2 cellular contexts compared by ENCODE assay signal in the genomic region with DNA sequence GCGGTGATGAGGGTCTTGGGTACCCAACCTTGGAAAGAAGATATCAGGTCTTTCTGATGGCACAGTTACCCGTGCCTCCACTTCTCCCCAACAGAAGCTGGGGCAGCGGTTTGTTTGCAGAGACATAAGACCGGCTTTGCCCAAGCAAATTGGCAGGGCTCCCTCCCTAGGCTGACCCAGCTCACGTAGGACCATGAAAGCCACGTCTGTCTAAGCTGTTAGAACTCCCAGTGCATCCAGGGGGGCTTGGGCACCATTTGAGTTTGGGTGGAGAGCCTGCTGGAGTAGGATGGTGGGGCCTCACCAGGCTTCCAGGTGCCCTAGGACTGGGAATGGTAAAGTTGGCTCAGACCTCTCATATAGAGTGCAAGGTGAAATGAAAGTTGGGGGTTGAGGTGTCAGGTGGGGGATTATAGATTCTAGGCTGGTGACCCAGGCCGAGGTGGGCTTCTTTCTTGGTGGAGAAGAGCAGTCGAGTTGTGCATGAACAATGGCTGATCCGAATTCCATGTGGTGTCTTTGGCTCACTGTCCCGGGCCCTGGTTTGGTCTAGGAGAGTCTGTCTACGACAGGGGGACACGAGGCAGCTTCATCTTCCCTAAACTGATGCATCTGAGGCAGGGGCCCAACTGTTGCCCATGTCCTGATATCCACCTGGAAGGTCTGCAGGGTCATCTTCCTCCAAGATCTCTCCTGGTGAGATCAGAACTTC.
TF ChIP-seq lines count a peak whose summit lies in the region.

No MANE protein-coding gene starts in this region.

TF ChIP-seq in GM23338, 12 proteins besides CTCF, POLR2A, EP300 and RAD21:
- TF ChIP-seq ZNF114 (CRISPR knock-in tag; IDR thresholded peaks at IDR 0.05) (no peak), EZH2 (IDR thresholded peaks at IDR 0.05; ENCODE audit: low read depth, unreplicated experiment) (no peak), NANOG (IDR thresholded peaks at IDR 0.05; ENCODE audit: borderline replicate concordance) (no peak), CREB1 (CRISPR knock-in tag; IDR thresholded peaks at IDR 0.05; ENCODE audit: low read depth) (no peak), POLR2AphosphoS5 (IDR thresholded peaks at IDR 0.05; ENCODE audit: low read depth) (no peak)
- TF ChIP-seq, protein P1, sequence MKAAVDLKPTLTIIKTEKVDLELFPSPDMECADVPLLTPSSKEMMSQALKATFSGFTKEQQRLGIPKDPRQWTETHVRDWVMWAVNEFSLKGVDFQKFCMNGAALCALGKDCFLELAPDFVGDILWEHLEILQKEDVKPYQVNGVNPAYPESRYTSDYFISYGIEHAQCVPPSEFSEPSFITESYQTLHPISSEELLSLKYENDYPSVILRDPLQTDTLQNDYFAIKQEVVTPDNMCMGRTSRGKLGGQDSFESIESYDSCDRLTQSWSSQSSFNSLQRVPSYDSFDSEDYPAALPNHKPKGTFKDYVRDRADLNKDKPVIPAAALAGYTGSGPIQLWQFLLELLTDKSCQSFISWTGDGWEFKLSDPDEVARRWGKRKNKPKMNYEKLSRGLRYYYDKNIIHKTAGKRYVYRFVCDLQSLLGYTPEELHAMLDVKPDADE (IDR thresholded peaks at IDR 0.05), result no peak
- TF ChIP-seq, protein P2, sequence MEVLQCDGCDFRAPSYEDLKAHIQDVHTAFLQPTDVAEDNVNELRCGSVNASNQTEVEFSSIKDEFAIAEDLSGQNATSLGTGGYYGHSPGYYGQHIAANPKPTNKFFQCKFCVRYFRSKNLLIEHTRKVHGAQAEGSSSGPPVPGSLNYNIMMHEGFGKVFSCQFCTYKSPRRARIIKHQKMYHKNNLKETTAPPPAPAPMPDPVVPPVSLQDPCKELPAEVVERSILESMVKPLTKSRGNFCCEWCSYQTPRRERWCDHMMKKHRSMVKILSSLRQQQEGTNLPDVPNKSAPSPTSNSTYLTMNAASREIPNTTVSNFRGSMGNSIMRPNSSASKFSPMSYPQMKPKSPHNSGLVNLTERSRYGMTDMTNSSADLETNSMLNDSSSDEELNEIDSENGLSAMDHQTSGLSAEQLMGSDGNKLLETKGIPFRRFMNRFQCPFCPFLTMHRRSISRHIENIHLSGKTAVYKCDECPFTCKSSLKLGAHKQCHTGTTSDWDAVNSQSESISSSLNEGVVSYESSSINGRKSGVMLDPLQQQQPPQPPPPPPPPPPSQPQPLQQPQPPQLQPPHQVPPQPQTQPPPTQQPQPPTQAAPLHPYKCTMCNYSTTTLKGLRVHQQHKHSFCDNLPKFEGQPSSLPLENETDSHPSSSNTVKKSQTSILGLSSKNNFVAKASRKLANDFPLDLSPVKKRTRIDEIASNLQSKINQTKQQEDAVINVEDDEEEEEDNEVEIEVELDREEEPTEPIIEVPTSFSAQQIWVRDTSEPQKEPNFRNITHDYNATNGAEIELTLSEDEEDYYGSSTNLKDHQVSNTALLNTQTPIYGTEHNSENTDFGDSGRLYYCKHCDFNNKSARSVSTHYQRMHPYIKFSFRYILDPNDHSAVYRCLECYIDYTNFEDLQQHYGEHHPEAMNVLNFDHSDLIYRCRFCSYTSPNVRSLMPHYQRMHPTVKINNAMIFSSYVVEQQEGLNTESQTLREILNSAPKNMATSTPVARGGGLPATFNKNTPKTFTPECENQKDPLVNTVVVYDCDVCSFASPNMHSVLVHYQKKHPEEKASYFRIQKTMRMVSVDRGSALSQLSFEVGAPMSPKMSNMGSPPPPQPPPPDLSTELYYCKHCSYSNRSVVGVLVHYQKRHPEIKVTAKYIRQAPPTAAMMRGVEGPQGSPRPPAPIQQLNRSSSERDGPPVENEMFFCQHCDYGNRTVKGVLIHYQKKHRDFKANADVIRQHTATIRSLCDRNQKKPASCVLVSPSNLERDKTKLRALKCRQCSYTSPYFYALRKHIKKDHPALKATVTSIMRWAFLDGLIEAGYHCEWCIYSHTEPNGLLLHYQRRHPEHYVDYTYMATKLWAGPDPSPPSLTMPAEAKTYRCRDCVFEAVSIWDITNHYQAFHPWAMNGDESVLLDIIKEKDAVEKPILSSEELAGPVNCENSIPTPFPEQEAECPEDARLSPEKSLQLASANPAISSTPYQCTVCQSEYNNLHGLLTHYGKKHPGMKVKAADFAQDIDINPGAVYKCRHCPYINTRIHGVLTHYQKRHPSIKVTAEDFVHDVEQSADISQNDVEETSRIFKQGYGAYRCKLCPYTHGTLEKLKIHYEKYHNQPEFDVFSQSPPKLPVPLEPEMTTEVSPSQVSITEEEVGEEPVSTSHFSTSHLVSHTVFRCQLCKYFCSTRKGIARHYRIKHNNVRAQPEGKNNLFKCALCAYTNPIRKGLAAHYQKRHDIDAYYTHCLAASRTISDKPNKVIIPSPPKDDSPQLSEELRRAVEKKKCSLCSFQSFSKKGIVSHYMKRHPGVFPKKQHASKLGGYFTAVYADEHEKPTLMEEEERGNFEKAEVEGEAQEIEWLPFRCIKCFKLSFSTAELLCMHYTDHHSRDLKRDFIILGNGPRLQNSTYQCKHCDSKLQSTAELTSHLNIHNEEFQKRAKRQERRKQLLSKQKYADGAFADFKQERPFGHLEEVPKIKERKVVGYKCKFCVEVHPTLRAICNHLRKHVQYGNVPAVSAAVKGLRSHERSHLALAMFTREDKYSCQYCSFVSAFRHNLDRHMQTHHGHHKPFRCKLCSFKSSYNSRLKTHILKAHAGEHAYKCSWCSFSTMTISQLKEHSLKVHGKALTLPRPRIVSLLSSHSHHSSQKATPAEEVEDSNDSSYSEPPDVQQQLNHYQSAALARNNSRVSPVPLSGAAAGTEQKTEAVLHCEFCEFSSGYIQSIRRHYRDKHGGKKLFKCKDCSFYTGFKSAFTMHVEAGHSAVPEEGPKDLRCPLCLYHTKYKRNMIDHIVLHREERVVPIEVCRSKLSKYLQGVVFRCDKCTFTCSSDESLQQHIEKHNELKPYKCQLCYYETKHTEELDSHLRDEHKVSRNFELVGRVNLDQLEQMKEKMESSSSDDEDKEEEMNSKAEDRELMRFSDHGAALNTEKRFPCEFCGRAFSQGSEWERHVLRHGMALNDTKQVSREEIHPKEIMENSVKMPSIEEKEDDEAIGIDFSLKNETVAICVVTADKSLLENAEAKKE (CRISPR knock-in tag; IDR thresholded peaks at IDR 0.05), result no peak

TF ChIP-seq in H1, 55 proteins besides CTCF, POLR2A, EP300 and RAD21:
- TF ChIP-seq KDM5A (IDR thresholded peaks at IDR 0.05; ENCODE audit: low read length) (no peak), YY1 (IDR thresholded peaks at IDR 0.05; ENCODE audit: low read depth, low read length) (no peak), CHD2 (IDR thresholded peaks at IDR 0.05; ENCODE audit: low read length) (no peak)
- TF ChIP-seq, protein P3, sequence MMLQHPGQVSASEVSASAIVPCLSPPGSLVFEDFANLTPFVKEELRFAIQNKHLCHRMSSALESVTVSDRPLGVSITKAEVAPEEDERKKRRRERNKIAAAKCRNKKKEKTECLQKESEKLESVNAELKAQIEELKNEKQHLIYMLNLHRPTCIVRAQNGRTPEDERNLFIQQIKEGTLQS (IDR thresholded peaks at IDR 0.05; ENCODE audit: insufficient read depth, low read depth, low read length), result no peak
TF ChIP-seq in H1: peak in this region for 0.
